In the genomic region with DNA sequence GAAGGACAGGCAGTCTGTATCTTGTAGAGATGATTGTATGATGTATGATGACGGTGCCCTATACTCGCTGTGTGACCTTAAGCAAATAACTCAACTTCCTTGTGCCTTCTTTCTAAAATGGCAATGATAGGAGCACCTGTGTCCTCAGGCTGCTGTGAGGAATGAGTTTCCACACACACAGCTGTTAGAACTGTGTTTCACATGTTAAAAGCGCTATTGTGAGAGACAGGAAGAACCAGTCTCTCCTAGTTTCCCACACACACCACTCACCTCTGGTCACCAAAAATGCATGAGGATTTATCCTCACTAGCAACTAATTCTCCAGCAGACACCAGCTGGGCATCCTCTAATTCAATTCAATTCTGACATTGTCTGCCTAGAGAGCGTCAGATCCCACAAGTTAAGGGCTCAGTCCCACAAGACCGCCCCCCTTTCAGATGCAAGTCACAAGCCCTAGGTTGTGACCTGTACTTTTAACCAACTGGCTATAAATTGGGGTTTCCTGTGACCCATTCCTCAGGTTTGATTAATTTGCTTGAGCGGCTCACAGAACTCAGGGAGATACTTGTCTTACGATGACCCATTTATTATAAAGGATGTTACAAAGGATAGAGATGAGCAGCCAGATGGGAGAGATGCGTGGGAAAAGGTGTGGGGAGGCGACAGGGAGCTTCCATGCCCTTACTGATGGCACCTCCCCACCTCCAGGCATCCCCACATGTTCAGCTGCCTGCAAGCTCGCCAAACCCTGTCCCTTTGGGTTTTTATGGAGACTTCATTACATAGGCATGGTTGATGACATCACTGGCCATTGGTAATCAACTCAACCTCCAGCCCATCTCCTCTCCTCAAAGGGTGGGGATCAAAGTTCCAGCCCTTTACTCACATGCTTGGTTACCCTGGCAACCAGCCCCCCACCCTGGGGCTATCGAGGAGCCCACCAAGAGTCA, we compare ENCODE assay signal across 1 cellular context.
TF ChIP-seq lines count a peak whose summit lies in the region.

No MANE protein-coding gene starts in this region.

TF ChIP-seq in GM23338, 12 proteins besides CTCF, POLR2A, EP300 and RAD21 (continued from another document):
- no peak for TF ChIP-seq JUNB (IDR thresholded peaks at IDR 0.05; ENCODE audit: unreplicated experiment)
- TF ChIP-seq, protein P1, sequence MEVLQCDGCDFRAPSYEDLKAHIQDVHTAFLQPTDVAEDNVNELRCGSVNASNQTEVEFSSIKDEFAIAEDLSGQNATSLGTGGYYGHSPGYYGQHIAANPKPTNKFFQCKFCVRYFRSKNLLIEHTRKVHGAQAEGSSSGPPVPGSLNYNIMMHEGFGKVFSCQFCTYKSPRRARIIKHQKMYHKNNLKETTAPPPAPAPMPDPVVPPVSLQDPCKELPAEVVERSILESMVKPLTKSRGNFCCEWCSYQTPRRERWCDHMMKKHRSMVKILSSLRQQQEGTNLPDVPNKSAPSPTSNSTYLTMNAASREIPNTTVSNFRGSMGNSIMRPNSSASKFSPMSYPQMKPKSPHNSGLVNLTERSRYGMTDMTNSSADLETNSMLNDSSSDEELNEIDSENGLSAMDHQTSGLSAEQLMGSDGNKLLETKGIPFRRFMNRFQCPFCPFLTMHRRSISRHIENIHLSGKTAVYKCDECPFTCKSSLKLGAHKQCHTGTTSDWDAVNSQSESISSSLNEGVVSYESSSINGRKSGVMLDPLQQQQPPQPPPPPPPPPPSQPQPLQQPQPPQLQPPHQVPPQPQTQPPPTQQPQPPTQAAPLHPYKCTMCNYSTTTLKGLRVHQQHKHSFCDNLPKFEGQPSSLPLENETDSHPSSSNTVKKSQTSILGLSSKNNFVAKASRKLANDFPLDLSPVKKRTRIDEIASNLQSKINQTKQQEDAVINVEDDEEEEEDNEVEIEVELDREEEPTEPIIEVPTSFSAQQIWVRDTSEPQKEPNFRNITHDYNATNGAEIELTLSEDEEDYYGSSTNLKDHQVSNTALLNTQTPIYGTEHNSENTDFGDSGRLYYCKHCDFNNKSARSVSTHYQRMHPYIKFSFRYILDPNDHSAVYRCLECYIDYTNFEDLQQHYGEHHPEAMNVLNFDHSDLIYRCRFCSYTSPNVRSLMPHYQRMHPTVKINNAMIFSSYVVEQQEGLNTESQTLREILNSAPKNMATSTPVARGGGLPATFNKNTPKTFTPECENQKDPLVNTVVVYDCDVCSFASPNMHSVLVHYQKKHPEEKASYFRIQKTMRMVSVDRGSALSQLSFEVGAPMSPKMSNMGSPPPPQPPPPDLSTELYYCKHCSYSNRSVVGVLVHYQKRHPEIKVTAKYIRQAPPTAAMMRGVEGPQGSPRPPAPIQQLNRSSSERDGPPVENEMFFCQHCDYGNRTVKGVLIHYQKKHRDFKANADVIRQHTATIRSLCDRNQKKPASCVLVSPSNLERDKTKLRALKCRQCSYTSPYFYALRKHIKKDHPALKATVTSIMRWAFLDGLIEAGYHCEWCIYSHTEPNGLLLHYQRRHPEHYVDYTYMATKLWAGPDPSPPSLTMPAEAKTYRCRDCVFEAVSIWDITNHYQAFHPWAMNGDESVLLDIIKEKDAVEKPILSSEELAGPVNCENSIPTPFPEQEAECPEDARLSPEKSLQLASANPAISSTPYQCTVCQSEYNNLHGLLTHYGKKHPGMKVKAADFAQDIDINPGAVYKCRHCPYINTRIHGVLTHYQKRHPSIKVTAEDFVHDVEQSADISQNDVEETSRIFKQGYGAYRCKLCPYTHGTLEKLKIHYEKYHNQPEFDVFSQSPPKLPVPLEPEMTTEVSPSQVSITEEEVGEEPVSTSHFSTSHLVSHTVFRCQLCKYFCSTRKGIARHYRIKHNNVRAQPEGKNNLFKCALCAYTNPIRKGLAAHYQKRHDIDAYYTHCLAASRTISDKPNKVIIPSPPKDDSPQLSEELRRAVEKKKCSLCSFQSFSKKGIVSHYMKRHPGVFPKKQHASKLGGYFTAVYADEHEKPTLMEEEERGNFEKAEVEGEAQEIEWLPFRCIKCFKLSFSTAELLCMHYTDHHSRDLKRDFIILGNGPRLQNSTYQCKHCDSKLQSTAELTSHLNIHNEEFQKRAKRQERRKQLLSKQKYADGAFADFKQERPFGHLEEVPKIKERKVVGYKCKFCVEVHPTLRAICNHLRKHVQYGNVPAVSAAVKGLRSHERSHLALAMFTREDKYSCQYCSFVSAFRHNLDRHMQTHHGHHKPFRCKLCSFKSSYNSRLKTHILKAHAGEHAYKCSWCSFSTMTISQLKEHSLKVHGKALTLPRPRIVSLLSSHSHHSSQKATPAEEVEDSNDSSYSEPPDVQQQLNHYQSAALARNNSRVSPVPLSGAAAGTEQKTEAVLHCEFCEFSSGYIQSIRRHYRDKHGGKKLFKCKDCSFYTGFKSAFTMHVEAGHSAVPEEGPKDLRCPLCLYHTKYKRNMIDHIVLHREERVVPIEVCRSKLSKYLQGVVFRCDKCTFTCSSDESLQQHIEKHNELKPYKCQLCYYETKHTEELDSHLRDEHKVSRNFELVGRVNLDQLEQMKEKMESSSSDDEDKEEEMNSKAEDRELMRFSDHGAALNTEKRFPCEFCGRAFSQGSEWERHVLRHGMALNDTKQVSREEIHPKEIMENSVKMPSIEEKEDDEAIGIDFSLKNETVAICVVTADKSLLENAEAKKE (CRISPR knock-in tag; IDR thresholded peaks at IDR 0.05), result no peak
- TF ChIP-seq NANOG (IDR thresholded peaks at IDR 0.05; ENCODE audit: borderline replicate concordance), result no peak
- TF ChIP-seq POLR2AphosphoS5 (IDR thresholded peaks at IDR 0.05; ENCODE audit: low read depth), result no peak
- TF ChIP-seq EZH2 (IDR thresholded peaks at IDR 0.05; ENCODE audit: low read depth, unreplicated experiment), result no peak
- no peak for TF ChIP-seq CREB1 (CRISPR knock-in tag; IDR thresholded peaks at IDR 0.05; ENCODE audit: low read depth)
